In the genomic region with DNA sequence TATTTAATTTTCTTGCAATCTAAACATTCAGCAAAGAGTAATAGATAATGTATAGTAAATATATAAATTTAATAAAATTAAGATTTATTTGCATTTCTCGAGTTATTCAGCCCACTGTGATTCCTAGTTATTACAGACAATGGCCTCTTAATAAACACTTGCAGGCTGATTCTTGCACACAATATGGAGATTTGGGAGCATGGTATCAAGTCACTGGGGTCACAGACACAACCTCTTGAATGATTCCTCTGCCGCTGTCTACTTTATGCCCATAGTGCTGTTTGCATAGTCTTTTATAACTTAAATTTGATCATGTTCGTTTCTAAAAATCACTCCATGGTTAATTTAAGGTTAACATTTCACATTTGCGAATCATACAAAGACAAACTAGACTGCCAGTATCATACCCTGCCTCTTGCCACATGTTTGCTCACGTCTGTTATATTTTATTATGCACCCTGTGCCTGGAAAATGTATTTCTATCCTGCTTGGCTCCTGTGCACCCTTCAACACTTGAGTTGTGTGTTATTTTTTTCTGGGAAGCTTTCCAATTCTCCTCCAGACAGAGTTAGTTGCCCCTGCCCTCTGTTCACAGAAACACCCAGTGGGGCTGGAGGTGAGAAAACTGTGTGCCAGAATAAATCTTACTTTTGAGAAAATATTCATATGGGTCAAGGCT, we compare ENCODE assay signal across 16 cellular contexts.
"Had no signal": no experiment of that assay in that cellular context is flagged by ENCODE, and none has a peak within 500 bp of the region (broad histone marks: within the 10 kb centered on the region; RNA-seq: fewer than 3 reads in every experiment).

No MANE protein-coding gene starts in this region.

- H3K36me3 Mint-ChIP-seq: naive thymus-derived CD4-positive, alpha-beta T cell; stimulated activated memory B cell treated with anti-CD40 and anti-IgM and Interleukin-4, amounts not matched to agents 10 μg/mL and 1 μg/mL and 100 μg/mL, for 72 hours had no signal

- H3K27ac Mint-ChIP-seq: activated B cell treated with CpG ODN at 0.5 μM for 24 hours; activated CD4-positive, alpha-beta T cell treated with anti-CD3 and anti-CD28 coated beads, Interleukin-2, amount 10 ng/mL, durations not matched to agents 7 days and 5 days; activated naive CD4-positive, alpha-beta T cell treated with anti-CD3 and anti-CD28 coated beads for 36 hours; immature natural killer cell; naive thymus-derived CD4-positive, alpha-beta T cell; stimulated activated memory B cell treated with anti-CD40 and anti-IgM and Interleukin-4, amounts not matched to agents 10 μg/mL and 1 μg/mL and 100 μg/mL, for 72 hours had no signal

- DNase-seq: activated B cell treated with CpG ODN at 0.5 μM for 24 hours; activated CD4-positive, alpha-beta T cell treated with anti-CD3 and anti-CD28 coated beads, Interleukin-2, amount 10 ng/mL, durations not matched to agents 7 days and 5 days; activated CD8-positive, alpha-beta memory T cell treated with anti-CD3 and anti-CD28 coated beads for 24 hours; activated naive CD4-positive, alpha-beta T cell treated with anti-CD3 and anti-CD28 coated beads for 36 hours; amniotic stem cell; cortex of kidney; effector CD8-positive, alpha-beta T cell; erythroblast; immature natural killer cell; left colon; mammary epithelial cell; naive thymus-derived CD4-positive, alpha-beta T cell; T-helper 2 cell; tibial artery had no signal

- H3K27me3 Mint-ChIP-seq: activated B cell treated with CpG ODN at 0.5 μM for 24 hours; activated CD4-positive, alpha-beta T cell treated with anti-CD3 and anti-CD28 coated beads, Interleukin-2, amount 10 ng/mL, durations not matched to agents 7 days and 5 days; naive thymus-derived CD4-positive, alpha-beta T cell; stimulated activated memory B cell treated with anti-CD40 and anti-IgM and Interleukin-4, amounts not matched to agents 10 μg/mL and 1 μg/mL and 100 μg/mL, for 72 hours had no signal

- H3K36me3 ChIP-seq: cardiac muscle cell, tibial artery had no signal

- H3K27ac ChIP-seq: cardiac muscle cell, tibial artery had no signal

- ATAC-seq: left colon; naive thymus-derived CD4-positive, alpha-beta T cell; stimulated activated memory B cell treated with anti-CD40 and anti-IgM and Interleukin-4, amounts not matched to agents 10 μg/mL and 1 μg/mL and 100 μg/mL, for 72 hours had no signal

- H3K4me3 ChIP-seq: cardiac muscle cell, tibial artery had no signal

- H3K4me3 Mint-ChIP-seq: activated B cell treated with CpG ODN at 0.5 μM for 24 hours; activated CD4-positive, alpha-beta T cell treated with anti-CD3 and anti-CD28 coated beads, Interleukin-2, amount 10 ng/mL, durations not matched to agents 7 days and 5 days; activated naive CD4-positive, alpha-beta T cell treated with anti-CD3 and anti-CD28 coated beads for 36 hours; immature natural killer cell; naive thymus-derived CD4-positive, alpha-beta T cell; stimulated activated memory B cell treated with anti-CD40 and anti-IgM and Interleukin-4, amounts not matched to agents 10 μg/mL and 1 μg/mL and 100 μg/mL, for 72 hours had no signal

- H3K4me1 Mint-ChIP-seq: activated B cell treated with CpG ODN at 0.5 μM for 24 hours; activated CD4-positive, alpha-beta T cell treated with anti-CD3 and anti-CD28 coated beads, Interleukin-2, amount 10 ng/mL, durations not matched to agents 7 days and 5 days; immature natural killer cell; naive thymus-derived CD4-positive, alpha-beta T cell; stimulated activated memory B cell treated with anti-CD40 and anti-IgM and Interleukin-4, amounts not matched to agents 10 μg/mL and 1 μg/mL and 100 μg/mL, for 72 hours had no signal

- H3K27me3 ChIP-seq: cardiac muscle cell, tibial artery had no signal
